Comparison of ENCODE assay signal across 8 cellular contexts in genomic region chr17:62477718-62478401, GRCh38. TPM values are rescaled to one million over a fixed set of nuclear protein-coding genes. Genes with fewer than 3 reads are reported as not detected.
DNase-seq lines count a peak whose midpoint lies in the region; ATAC-seq and TF ChIP-seq lines count a peak whose summit lies in the region.
"Not testable (repeated sequence)": the region's sequence is repeated elsewhere in the genome, so short reads cannot be mapped to it uniquely, and the experiment has no call there.

No MANE protein-coding gene starts in this region.

- not testable (repeated sequence) for H3K9me2 ChIP-seq in Loucy (replicated peaks; ENCODE audit: low read depth, low read length)

- peak; percentile 21 for DNase-seq in activated CD4-positive, alpha-beta T cell treated with anti-CD3 and anti-CD28 coated beads for 1 hour
- peak; percentile 48 to 63 for DNase-seq in T47D (ENCODE audit: low read depth in 1 of 2, low spot score in 1 of 2)
- DNase-seq in iPS DF 6.9 (ENCODE audit: low read depth, low spot score); trophoblast cell: not testable (repeated sequence)
- peak; percentile 45 for DNase-seq in transverse colon

- peaks cover 58% of the 10 kb centered on the region for H3K79me2 ChIP-seq in Loucy (ENCODE audit: insufficient read depth, low read length)
- peaks cover 12% of the 10 kb centered on the region for H3K79me2 ChIP-seq in trophoblast cell (ENCODE audit: control insufficient read depth, insufficient read depth, low read length, poor library complexity)

- H3K14ac ChIP-seq in trophoblast cell (ENCODE audit: low read length): peak overlapping the region; percentile 92

- not testable (repeated sequence) for H3K9me3 ChIP-seq in Loucy (ENCODE audit: insufficient read depth, low read depth, low read length); iPS DF 6.9 (ENCODE audit: control insufficient read depth, insufficient read depth, low read length); trophoblast cell (ENCODE audit: insufficient read depth, low read depth, low read length); transverse colon

- not testable (repeated sequence) for H3K27me3 ChIP-seq in Loucy (ENCODE audit: insufficient read depth, low read length, poor library complexity, severe bottlenecking); iPS DF 6.9 (ENCODE audit: control insufficient read depth, insufficient read depth, low read length); trophoblast cell (ENCODE audit: insufficient read depth, low read length); transverse colon

- H3K4me3 ChIP-seq in Loucy (ENCODE audit: low read length, poor library complexity, severe bottlenecking) (peak overlapping the region; percentile 81), iPS DF 6.9 (ENCODE audit: low read length) (peak overlapping the region; percentile 42), trophoblast cell (ENCODE audit: low read depth, low read length) (peak overlapping the region; percentile 72), transverse colon (peak overlapping the region; percentile 57 to 93 (median 83))

- peak overlapping the region; percentile 92 for H3K4ac ChIP-seq in trophoblast cell (ENCODE audit: low read depth, low read length)

- H4K20me1 ChIP-seq in Loucy (ENCODE audit: insufficient read depth, low read length, poor library complexity, severe bottlenecking): peaks cover 29% of the 10 kb centered on the region

- H3K27ac ChIP-seq in iPS DF 6.9 (ENCODE audit: low read length): not testable (repeated sequence)
- H3K27ac ChIP-seq in trophoblast cell (ENCODE audit: low read depth, low read length): peak overlapping the region; percentile 79
- H3K27ac ChIP-seq in transverse colon: peak overlapping the region; percentile 93 to 100 (median 98)

- H3K36me3 ChIP-seq in Loucy (ENCODE audit: insufficient read depth, low read length); iPS DF 6.9 (ENCODE audit: control insufficient read depth, insufficient read depth, low read length); trophoblast cell (ENCODE audit: control insufficient read depth in 1 of 2, insufficient read depth in 2 of 2, low read length in 2 of 2): not testable (repeated sequence)
- peaks cover 0 to 10% (median 4%) of the 10 kb centered on the region in 4 donors for H3K36me3 ChIP-seq in transverse colon

- not testable (repeated sequence) for H3K79me1 ChIP-seq in trophoblast cell (ENCODE audit: low read length)

- H2BK12ac ChIP-seq in trophoblast cell (ENCODE audit: low read length): not testable (repeated sequence)

- peak overlapping the region; percentile 53 for H2BK120ac ChIP-seq in trophoblast cell (ENCODE audit: insufficient read depth, low read length, poor library complexity)

- H3K18ac ChIP-seq in trophoblast cell (ENCODE audit: low read length): peak overlapping the region; percentile 91

- not testable (repeated sequence) for TF ChIP-seq POLR2A in transverse colon (IDR thresholded peaks at IDR 0.05)

- TF ChIP-seq CTCF in Loucy (conservative IDR thresholded peaks at IDR 0.05; ENCODE audit: low read length); transverse colon (IDR thresholded peaks at IDR 0.05): not testable (repeated sequence)

- no CpG with 5 or more reads among the region's 59 CpGs for WGBS in iPS DF 6.9 (ENCODE audit: insufficient coverage, insufficient read length)
- WGBS in trophoblast cell (ENCODE audit: extremely low coverage, insufficient coverage, insufficient read length): no CpG with 5 or more reads among the region's 59 CpGs
- 0 to 6% methylated on average over 1 to 14 of the region's 59 CpGs for WGBS in transverse colon (ENCODE audit: low coverage in 1 of 2), 2 donors

- peak overlapping the region; percentile 86 for H4K8ac ChIP-seq in trophoblast cell (ENCODE audit: low read depth, low read length)

- not testable (repeated sequence) for H3F3A ChIP-seq in Loucy (ENCODE audit: low read depth)

- not testable (repeated sequence) for H3K23ac ChIP-seq in trophoblast cell (ENCODE audit: low read length)

- H4K91ac ChIP-seq in trophoblast cell (ENCODE audit: low read depth, low read length): peak overlapping the region; percentile 87

- peak overlapping the region; percentile 77 for H2AK5ac ChIP-seq in trophoblast cell (ENCODE audit: low read length)

- H3K4me1 ChIP-seq in Loucy (ENCODE audit: insufficient read depth, low read length, poor library complexity, severe bottlenecking) (peaks cover 15% of the 10 kb centered on the region), transverse colon (peaks cover 10 to 43% (median 27%) of the 10 kb centered on the region in 4 donors)
- H3K4me1 ChIP-seq in iPS DF 6.9 (ENCODE audit: control insufficient read depth, insufficient read depth, low read length); trophoblast cell (ENCODE audit: control insufficient read depth in 1 of 2, insufficient read depth in 2 of 2, low read length in 2 of 2): not testable (repeated sequence)

- peak overlapping the region; percentile 69 for H2BK5ac ChIP-seq in trophoblast cell (ENCODE audit: low read depth, low read length, poor library complexity)

- H3K4me2 ChIP-seq in Loucy (ENCODE audit: low read depth, low read length, poor library complexity, severe bottlenecking) (peak overlapping the region; percentile 90), trophoblast cell (ENCODE audit: low read length) (peak overlapping the region; percentile 72)

- ATAC-seq in GM18498 (IDR thresholded peaks at IDR 0.05; ENCODE audit: unreplicated experiment) (peak; percentile 35), HG02588 (IDR thresholded peaks at IDR 0.05; ENCODE audit: unreplicated experiment) (peak; percentile 20)

- in situ Hi-C loops in T47D (cut with HindIII; ENCODE audit: low pct_unique_long_range_greater_than_20kb, low sequenced_read_pairs); transverse colon (cut with MboI; ENCODE audit: low pct_ligation_motif_present in 1 of 4, low pct_unique_long_range_greater_than_20kb in 1 of 4, low sequenced_read_pairs in 3 of 4): not testable (repeated sequence)

- peak overlapping the region; percentile 85 for H4K12ac ChIP-seq in trophoblast cell (ENCODE audit: low read depth, low read length)

- intact Hi-C loops in transverse colon (cut with DNase I; ENCODE audit: low total_unique reads): not testable (repeated sequence)

- TF ChIP-seq EP300 in transverse colon (IDR thresholded peaks at IDR 0.05; ENCODE audit: low read depth): not testable (repeated sequence)

- H2AFZ ChIP-seq in Loucy (ENCODE audit: low read length) (peak overlapping the region; percentile 64; the same call in 1 of the 2 replicates), trophoblast cell (ENCODE audit: insufficient read depth, low read length, poor library complexity) (peak overlapping the region; percentile 71)

- H3K9ac ChIP-seq in Loucy (ENCODE audit: low read depth, low read length, poor library complexity, severe bottlenecking): peak overlapping the region; percentile 83
- peak overlapping the region; percentile 88 for H3K9ac ChIP-seq in trophoblast cell (ENCODE audit: low read length)

RNA-seq across cellular contexts. Expression of gene TLK2, which starts 0.8 kb away (rescaled TPM):
- polyA plus RNA-seq in trophoblast cell (2013): 21.3 and 22.8 TPM in 2 replicates
- 100 to 1,000 TPM in 1 of 4 donors, 10 to 100 TPM in 3; 36.6 to 146 (median 46.7) TPM for total RNA-seq in transverse colon

RNA-seq across cellular contexts. Expression of gene METTL2A, which starts 54.2 kb away (rescaled TPM):
- polyA plus RNA-seq in trophoblast cell (2013): 12.5 and 13.9 TPM in 2 replicates
- total RNA-seq in transverse colon: 10 to 100 TPM in 2 of 4 donors, 1 to 10 TPM in 2; 1.5 to 18.9 (median 9.8) TPM
